ENCODE assay signal across 1 cellular context in the genomic region with DNA sequence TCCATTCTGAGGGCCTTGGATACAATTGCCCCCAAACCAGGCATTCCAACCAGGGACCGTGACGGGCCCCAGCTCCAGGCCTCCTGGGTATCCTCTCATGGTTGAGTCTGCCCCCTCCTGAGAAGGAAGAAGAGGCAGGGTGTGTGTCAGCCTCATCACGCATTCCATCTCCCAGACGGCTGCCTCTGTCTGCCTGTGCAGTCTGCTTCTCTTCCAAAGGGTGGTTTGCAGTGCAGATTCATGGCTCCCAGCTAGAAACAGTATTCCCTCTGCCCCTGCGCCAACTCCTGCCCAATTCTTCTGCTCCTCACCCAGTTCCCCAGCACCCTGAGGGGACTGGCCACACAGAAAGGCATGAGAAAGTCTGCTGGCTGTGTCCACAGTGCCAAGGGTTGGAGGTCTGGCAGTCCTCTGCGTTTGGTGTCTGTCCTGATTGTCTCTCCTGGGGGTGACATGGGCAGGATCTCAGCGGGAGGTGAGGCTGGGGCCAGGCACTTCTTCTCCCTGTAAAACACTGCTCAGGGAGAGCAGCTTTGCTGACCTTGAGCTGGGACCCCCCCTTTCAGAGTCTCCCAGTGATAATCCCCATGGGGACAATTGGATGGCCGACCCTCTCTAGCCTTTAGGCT.
TF ChIP-seq lines count a peak whose summit lies in the region.

No MANE protein-coding gene starts in this region.

TF ChIP-seq in GM23338, 12 proteins besides CTCF, POLR2A, EP300 and RAD21 (continued from another document):
- TF ChIP-seq, protein P1, sequence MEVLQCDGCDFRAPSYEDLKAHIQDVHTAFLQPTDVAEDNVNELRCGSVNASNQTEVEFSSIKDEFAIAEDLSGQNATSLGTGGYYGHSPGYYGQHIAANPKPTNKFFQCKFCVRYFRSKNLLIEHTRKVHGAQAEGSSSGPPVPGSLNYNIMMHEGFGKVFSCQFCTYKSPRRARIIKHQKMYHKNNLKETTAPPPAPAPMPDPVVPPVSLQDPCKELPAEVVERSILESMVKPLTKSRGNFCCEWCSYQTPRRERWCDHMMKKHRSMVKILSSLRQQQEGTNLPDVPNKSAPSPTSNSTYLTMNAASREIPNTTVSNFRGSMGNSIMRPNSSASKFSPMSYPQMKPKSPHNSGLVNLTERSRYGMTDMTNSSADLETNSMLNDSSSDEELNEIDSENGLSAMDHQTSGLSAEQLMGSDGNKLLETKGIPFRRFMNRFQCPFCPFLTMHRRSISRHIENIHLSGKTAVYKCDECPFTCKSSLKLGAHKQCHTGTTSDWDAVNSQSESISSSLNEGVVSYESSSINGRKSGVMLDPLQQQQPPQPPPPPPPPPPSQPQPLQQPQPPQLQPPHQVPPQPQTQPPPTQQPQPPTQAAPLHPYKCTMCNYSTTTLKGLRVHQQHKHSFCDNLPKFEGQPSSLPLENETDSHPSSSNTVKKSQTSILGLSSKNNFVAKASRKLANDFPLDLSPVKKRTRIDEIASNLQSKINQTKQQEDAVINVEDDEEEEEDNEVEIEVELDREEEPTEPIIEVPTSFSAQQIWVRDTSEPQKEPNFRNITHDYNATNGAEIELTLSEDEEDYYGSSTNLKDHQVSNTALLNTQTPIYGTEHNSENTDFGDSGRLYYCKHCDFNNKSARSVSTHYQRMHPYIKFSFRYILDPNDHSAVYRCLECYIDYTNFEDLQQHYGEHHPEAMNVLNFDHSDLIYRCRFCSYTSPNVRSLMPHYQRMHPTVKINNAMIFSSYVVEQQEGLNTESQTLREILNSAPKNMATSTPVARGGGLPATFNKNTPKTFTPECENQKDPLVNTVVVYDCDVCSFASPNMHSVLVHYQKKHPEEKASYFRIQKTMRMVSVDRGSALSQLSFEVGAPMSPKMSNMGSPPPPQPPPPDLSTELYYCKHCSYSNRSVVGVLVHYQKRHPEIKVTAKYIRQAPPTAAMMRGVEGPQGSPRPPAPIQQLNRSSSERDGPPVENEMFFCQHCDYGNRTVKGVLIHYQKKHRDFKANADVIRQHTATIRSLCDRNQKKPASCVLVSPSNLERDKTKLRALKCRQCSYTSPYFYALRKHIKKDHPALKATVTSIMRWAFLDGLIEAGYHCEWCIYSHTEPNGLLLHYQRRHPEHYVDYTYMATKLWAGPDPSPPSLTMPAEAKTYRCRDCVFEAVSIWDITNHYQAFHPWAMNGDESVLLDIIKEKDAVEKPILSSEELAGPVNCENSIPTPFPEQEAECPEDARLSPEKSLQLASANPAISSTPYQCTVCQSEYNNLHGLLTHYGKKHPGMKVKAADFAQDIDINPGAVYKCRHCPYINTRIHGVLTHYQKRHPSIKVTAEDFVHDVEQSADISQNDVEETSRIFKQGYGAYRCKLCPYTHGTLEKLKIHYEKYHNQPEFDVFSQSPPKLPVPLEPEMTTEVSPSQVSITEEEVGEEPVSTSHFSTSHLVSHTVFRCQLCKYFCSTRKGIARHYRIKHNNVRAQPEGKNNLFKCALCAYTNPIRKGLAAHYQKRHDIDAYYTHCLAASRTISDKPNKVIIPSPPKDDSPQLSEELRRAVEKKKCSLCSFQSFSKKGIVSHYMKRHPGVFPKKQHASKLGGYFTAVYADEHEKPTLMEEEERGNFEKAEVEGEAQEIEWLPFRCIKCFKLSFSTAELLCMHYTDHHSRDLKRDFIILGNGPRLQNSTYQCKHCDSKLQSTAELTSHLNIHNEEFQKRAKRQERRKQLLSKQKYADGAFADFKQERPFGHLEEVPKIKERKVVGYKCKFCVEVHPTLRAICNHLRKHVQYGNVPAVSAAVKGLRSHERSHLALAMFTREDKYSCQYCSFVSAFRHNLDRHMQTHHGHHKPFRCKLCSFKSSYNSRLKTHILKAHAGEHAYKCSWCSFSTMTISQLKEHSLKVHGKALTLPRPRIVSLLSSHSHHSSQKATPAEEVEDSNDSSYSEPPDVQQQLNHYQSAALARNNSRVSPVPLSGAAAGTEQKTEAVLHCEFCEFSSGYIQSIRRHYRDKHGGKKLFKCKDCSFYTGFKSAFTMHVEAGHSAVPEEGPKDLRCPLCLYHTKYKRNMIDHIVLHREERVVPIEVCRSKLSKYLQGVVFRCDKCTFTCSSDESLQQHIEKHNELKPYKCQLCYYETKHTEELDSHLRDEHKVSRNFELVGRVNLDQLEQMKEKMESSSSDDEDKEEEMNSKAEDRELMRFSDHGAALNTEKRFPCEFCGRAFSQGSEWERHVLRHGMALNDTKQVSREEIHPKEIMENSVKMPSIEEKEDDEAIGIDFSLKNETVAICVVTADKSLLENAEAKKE (CRISPR knock-in tag; IDR thresholded peaks at IDR 0.05): no peak
- TF ChIP-seq EZH2 (IDR thresholded peaks at IDR 0.05; ENCODE audit: low read depth, unreplicated experiment) (no peak), ZNF331 (CRISPR knock-in tag; IDR thresholded peaks at IDR 0.05; ENCODE audit: low read depth) (no peak), STAT1 (IDR thresholded peaks at IDR 0.05; ENCODE audit: unreplicated experiment) (no peak)
